18 cellular contexts compared by ENCODE assay signal in genomic region chr10:132834311-132834761, GRCh38. TPM values are rescaled to one million over a fixed set of nuclear protein-coding genes. Genes with fewer than 3 reads are reported as not detected.
DNase-seq lines count a peak whose midpoint lies in the region; ATAC-seq, FAIRE-seq and TF ChIP-seq lines count a peak whose summit lies in the region.
"Had no signal": no experiment of that assay in that cellular context is flagged by ENCODE, and none has a peak within 500 bp of the region (broad histone marks: within the 10 kb centered on the region; RNA-seq: fewer than 3 reads in every experiment).

No MANE protein-coding gene starts in this region.

- BruUV-seq in mammary epithelial cell (replicated peaks; lab: Mats Ljungman, UMichigan) = no TSS peak

- TF ChIP-seq POLR2A in Peyer's patch (IDR thresholded peaks at IDR 0.05) = no peak
- no peak for TF ChIP-seq POLR2A in spleen (IDR thresholded peaks at IDR 0.05)

- H3K4me3 ChIP-seq in Peyer's patch = no peak overlapping the region
- no peak overlapping the region for H3K4me3 ChIP-seq in spleen
- no peak overlapping the region for H3K4me3 ChIP-seq in mammary epithelial cell (replicated peaks in 1 of 3; ENCODE audit: insufficient read depth in 1 of 3, low read depth in 2 of 3, low read length in 3 of 3)

- WGBS in spleen, 5 donors = 77 to 92% (median 89%) methylated on average over 5 to 18 of the region's 18 CpGs
- 77% methylated on average over 12 of the region's 18 CpGs for WGBS in mammary epithelial cell (ENCODE audit: low coverage, missing lambda C conversion rate)

- H3K4me1 ChIP-seq in Peyer's patch (peaks cover 0 to 4% (median 0%) of the 10 kb centered on the region in 4 donors), spleen (peaks cover 3 to 12% (median 9%) of the 10 kb centered on the region in 6 donors), mammary epithelial cell (ENCODE audit: insufficient read depth, low read length) (no peaks in the 10 kb centered on the region)

- dilution Hi-C loops in mammary epithelial cell (cut with HindIII; ENCODE audit: low sequenced_read_pairs) = no loop called here

- TF ChIP-seq CTCF in Peyer's patch (IDR thresholded peaks at IDR 0.05) (no peak), spleen (IDR thresholded peaks at IDR 0.05 in 8 of 11, conservative IDR thresholded peaks at IDR 0.05 in 3 of 11) (no peak), mammary epithelial cell (conservative IDR thresholded peaks at IDR 0.05 in 1 of 2, IDR thresholded peaks at IDR 0.05 in 1 of 2; ENCODE audit: extremely low read depth in 1 of 2, insufficient read depth in 1 of 2, low read depth in 1 of 2, low read length in 2 of 2) (no peak)

- H3K36me3 ChIP-seq in Peyer's patch (no peaks in the 10 kb centered on the region), spleen (no peaks in the 10 kb centered on the region), mammary epithelial cell (ENCODE audit: insufficient read depth, low read length) (no peaks in the 10 kb centered on the region)

- no peak overlapping the region for H2AFZ ChIP-seq in mammary epithelial cell (ENCODE audit: low read depth, low read length)

- in situ Hi-C loops in mammary epithelial cell (cut with MboI; ENCODE audit: low sequenced_read_pairs in 2 of 2) = no loop called here

- H3K9me3 ChIP-seq in Peyer's patch (no peaks in the 10 kb centered on the region), spleen (no peaks in the 10 kb centered on the region), mammary epithelial cell (replicated peaks; ENCODE audit: insufficient read depth, low read length) (peaks cover 14% of the 10 kb centered on the region)

- no peak for ATAC-seq in Right ventricle myocardium inferior
- ATAC-seq in Right ventricle myocardium superior (ENCODE audit: poor library complexity) = no peak
- ATAC-seq: CD8-positive, alpha-beta T cell; HCT116 had no signal

- CTCF ChIA-PET in mammary epithelial cell (lab: Charles Lee; ENCODE audit: low non-redundant PET) = no interaction called here

- no peaks in the 10 kb centered on the region for H3K27me3 ChIP-seq in Peyer's patch
- H3K27me3 ChIP-seq in spleen (replicated peaks in 1 of 7) = peaks cover 0 to 59% (median 36%) of the 10 kb centered on the region in 7 donors
- H3K27me3 ChIP-seq in mammary epithelial cell (ENCODE audit: insufficient read depth, low read length) = peaks cover 2% of the 10 kb centered on the region

- no peaks in the 10 kb centered on the region for H3K79me2 ChIP-seq in mammary epithelial cell (ENCODE audit: insufficient read depth, low read length)

- intact Hi-C loops in Right ventricle myocardium inferior (cut with DNase I) (loop anchor here (10.0 kb wide), 1 partner anchor 490 kb away; no protein-coding TSS in a partner anchor), Right ventricle myocardium superior (cut with DNase I) (no loop called here), spleen (cut with DNase I; ENCODE audit: low total_unique reads) (no loop called here), mammary epithelial cell (cut with micrococcal nuclease) (loop anchor here (10.0 kb wide), 1 partner anchor 480 kb away; no protein-coding TSS in a partner anchor)

- H4K20me1 ChIP-seq in mammary epithelial cell (ENCODE audit: insufficient read depth, low read length) = no peaks in the 10 kb centered on the region

- DNase-seq in Right ventricle myocardium inferior (ENCODE audit: missing footprints) (peak; percentile 53), Right ventricle myocardium superior (no peak), Peyer's patch (peak in 2 of 3 donors; percentile 26 to 35), mesenteric fat pad (ENCODE audit: low spot score) (peak; percentile 74), spleen (peak; percentile 69), RCC 7860 (ENCODE audit: low spot score) (no peak), mammary epithelial cell (no peak)
- DNase-seq: CD8-positive, alpha-beta T cell; COR-L47; DND-41; GF-D8 had no signal

- no peak overlapping the region for H3K27ac ChIP-seq in Peyer's patch
- no peak overlapping the region for H3K27ac ChIP-seq in spleen
- no peak overlapping the region for H3K27ac ChIP-seq in mammary epithelial cell (ENCODE audit: insufficient read depth, low read depth, low read length)
- H3K27ac ChIP-seq: 22Rv1, HL-60 had no signal

- H3K4me2 ChIP-seq in mammary epithelial cell (ENCODE audit: insufficient read depth, low read depth, low read length) = no peak overlapping the region

- H3K9ac ChIP-seq in mammary epithelial cell (ENCODE audit: insufficient read depth, low read length) = no peak overlapping the region

- FAIRE-seq in RCC 7860 (lab: Jason Lieb, UNC) = no peak

RNA-seq across cellular contexts. Expression of gene NKX6-2, which starts 48.4 kb away (rescaled TPM):
- total RNA-seq in Right ventricle myocardium inferior (not detected), Right ventricle myocardium superior (not detected), Peyer's patch (not detected), mesenteric fat pad (not detected), spleen (not detected), mammary epithelial cell (not detected)
- polyA plus RNA-seq in spleen (under 1 TPM in 2 of 3 donors, not detected in 1; 0.03 to 0.08 TPM), mammary epithelial cell (not detected)
- not detected for polyA minus RNA-seq in mammary epithelial cell
- total RNA-seq: A673; CD8-positive, alpha-beta T cell; H4 had no signal
- polyA plus RNA-seq: BJ, CD14-positive monocyte had no signal

Comparison
In these comparisons a context has a peak if more than half of its experiments do, and no peak if none do; other contexts are left out.
1. DNase-seq: peak in Right ventricle myocardium inferior (single experiment), Peyer's patch (2 of 3), mesenteric fat pad (single experiment) and spleen (single experiment); none in Right ventricle myocardium superior (single experiment), RCC 7860 (single experiment) and mammary epithelial cell (single experiment).
2. intact Hi-C loops: an anchor here in Right ventricle myocardium inferior (10.0 kb wide) and mammary epithelial cell (10.0 kb wide); none called in Right ventricle myocardium superior and spleen.